In genomic region chr1:246434335-246434734, GRCh38 we compare ENCODE assay signal across 25 cellular contexts.
"Had no signal": no experiment of that assay in that cellular context is flagged by ENCODE, and none has a peak within 500 bp of the region (broad histone marks: within the 10 kb centered on the region; RNA-seq: fewer than 3 reads in every experiment).

No MANE protein-coding gene starts in this region.

- H3K9me3 Mint-ChIP-seq: activated naive CD4-positive, alpha-beta T cell treated with anti-CD3 and anti-CD28 coated beads, Interleukin-2, amount 50 U/mL, for 24 hours; dendritic cell treated with granulocyte-macrophage colony-stimulating factor and Interleukin-4, amounts not matched to agents 40 ng/mL and 50 ng/mL, for 4 days had no signal

- H3K9me3 ChIP-seq: body of pancreas, left lung, neutrophil, ovary, psoas muscle, right atrium auricular region, thoracic aorta, upper lobe of left lung had no signal

- H3K4me1 Mint-ChIP-seq: activated CD4-positive, alpha-beta memory T cell treated with anti-CD3 and anti-CD28 coated beads, Interleukin-2, amount 10 ng/mL, durations not matched to agents 7 days and 5 days; activated naive CD4-positive, alpha-beta T cell treated with anti-CD3 and anti-CD28 coated beads, Interleukin-2, amount 50 U/mL, for 24 hours had no signal

- H3K4me3 Mint-ChIP-seq: activated CD4-positive, alpha-beta memory T cell treated with anti-CD3 and anti-CD28 coated beads, Interleukin-2, amount 10 ng/mL, durations not matched to agents 7 days and 5 days; activated CD4-positive, alpha-beta T cell treated with anti-CD3 and anti-CD28 coated beads, Interleukin-2, amount 10 ng/mL, durations not matched to agents 24 days and 14 days; activated naive CD4-positive, alpha-beta T cell treated with anti-CD3 and anti-CD28 coated beads, Interleukin-2, amount 50 U/mL, for 24 hours; activated T-helper 1 cell treated with anti-CD3 and anti-CD28 coated beads, Interleukin-12 subunit alpha, Interleukin-12 subunit beta, Interleukin-2, Interleukin-4 antibody, amounts not matched to agents 30 ng/mL and 10 ng/mL and 1 ng/mL, durations not matched to agents 14 hours and 24 hours and 36 hours; dendritic cell treated with granulocyte-macrophage colony-stimulating factor and Interleukin-4, amounts not matched to agents 40 ng/mL and 50 ng/mL, for 4 days; immature natural killer cell; nephron; T-helper 1 cell treated with Interleukin-12 subunit alpha and Interleukin-12 subunit beta and Interleukin-4 antibody, amounts not matched to agents 30 μg/mL and 1 μg/mL, for 36 hours had no signal

- DNase-seq: activated CD4-positive, alpha-beta memory T cell treated with anti-CD3 and anti-CD28 coated beads, Interleukin-2, amount 10 ng/mL, durations not matched to agents 7 days and 5 days; activated CD4-positive, alpha-beta T cell treated with anti-CD3 and anti-CD28 coated beads, Interleukin-2, amount 10 ng/mL, durations not matched to agents 24 days and 14 days; activated gamma-delta T cell; anterior cingulate cortex; body of pancreas; effector CD8-positive, alpha-beta T cell; foreskin keratinocyte; immature natural killer cell; left lung; midbrain; ovary; psoas muscle; stimulated activated CD4-positive, alpha-beta T cell treated with anti-CD3 and anti-CD28 coated beads, Interleukin-4, amount 100 ng/mL, for 24 hours; stimulated activated naive CD4-positive, alpha-beta T cell treated with Interleukin-2 at 50 U/mL for 16 hours; upper lobe of left lung had no signal

- H3K36me3 ChIP-seq: cardiac muscle cell, left lung, neutrophil, ovary, right atrium auricular region, thoracic aorta, upper lobe of left lung had no signal

- H3K4me3 ChIP-seq: body of pancreas, cardiac muscle cell, left lung, lung, ovary, psoas muscle, right atrium auricular region, thoracic aorta, upper lobe of left lung had no signal

- H3K27me3 Mint-ChIP-seq: activated CD4-positive, alpha-beta T cell treated with anti-CD3 and anti-CD28 coated beads, Interleukin-2, amount 10 ng/mL, durations not matched to agents 24 days and 14 days; activated naive CD4-positive, alpha-beta T cell treated with anti-CD3 and anti-CD28 coated beads, Interleukin-2, amount 50 U/mL, for 24 hours; dendritic cell treated with granulocyte-macrophage colony-stimulating factor and Interleukin-4, amounts not matched to agents 40 ng/mL and 50 ng/mL, for 4 days had no signal

- H3K27ac ChIP-seq: body of pancreas, cardiac muscle cell, foreskin keratinocyte, left lung, neutrophil, ovary, psoas muscle, right atrium auricular region, thoracic aorta, upper lobe of left lung had no signal

- H3K27me3 ChIP-seq: body of pancreas, cardiac muscle cell, foreskin keratinocyte, left lung, neutrophil, ovary, right atrium auricular region, upper lobe of left lung had no signal

- H3K4me1 ChIP-seq: body of pancreas, left lung, psoas muscle, right atrium auricular region, upper lobe of left lung had no signal

- ATAC-seq: body of pancreas, foreskin keratinocyte, left lung, psoas muscle had no signal

- H3K27ac Mint-ChIP-seq: activated CD4-positive, alpha-beta memory T cell treated with anti-CD3 and anti-CD28 coated beads, Interleukin-2, amount 10 ng/mL, durations not matched to agents 7 days and 5 days; activated CD4-positive, alpha-beta T cell treated with anti-CD3 and anti-CD28 coated beads, Interleukin-2, amount 10 ng/mL, durations not matched to agents 24 days and 14 days; activated naive CD4-positive, alpha-beta T cell treated with anti-CD3 and anti-CD28 coated beads, Interleukin-2, amount 50 U/mL, for 24 hours; activated T-helper 1 cell treated with anti-CD3 and anti-CD28 coated beads, Interleukin-12 subunit alpha, Interleukin-12 subunit beta, Interleukin-2, Interleukin-4 antibody, amounts not matched to agents 30 ng/mL and 10 ng/mL and 1 ng/mL, durations not matched to agents 14 hours and 24 hours and 36 hours; dendritic cell treated with granulocyte-macrophage colony-stimulating factor and Interleukin-4, amounts not matched to agents 40 ng/mL and 50 ng/mL, for 4 days; immature natural killer cell; nephron; T-helper 1 cell treated with Interleukin-12 subunit alpha and Interleukin-12 subunit beta and Interleukin-4 antibody, amounts not matched to agents 30 μg/mL and 1 μg/mL, for 36 hours had no signal
